In the genomic region with DNA sequence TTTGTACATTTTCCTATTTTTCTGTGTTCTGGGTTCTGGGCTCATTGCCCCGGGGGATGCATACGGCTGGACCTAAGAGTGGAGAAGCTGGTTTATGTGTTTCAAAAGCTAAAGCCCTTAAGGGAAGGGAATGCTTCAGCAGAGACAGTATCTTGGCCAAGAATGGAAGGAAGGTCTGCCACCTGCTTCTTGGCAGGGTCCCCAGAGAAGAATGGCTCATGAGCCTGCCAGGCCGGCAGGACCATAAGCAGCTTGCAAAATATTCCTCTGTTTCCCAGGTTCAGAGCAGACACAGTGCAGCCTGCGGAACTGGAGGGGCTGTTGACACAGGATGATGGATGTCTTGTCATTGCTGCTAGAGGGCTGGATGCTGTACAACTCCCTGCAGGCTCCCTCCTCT, we compare ENCODE assay signal across 14 cellular contexts. TPM values are rescaled to one million over a fixed set of nuclear protein-coding genes. Genes with fewer than 3 reads are reported as not detected.
DNase-seq lines count a peak whose midpoint lies in the region.
"Had no signal": no experiment of that assay in that cellular context is flagged by ENCODE, and none has a peak within 500 bp of the region (broad histone marks: within the 10 kb centered on the region; RNA-seq: fewer than 3 reads in every experiment).

No MANE protein-coding gene starts in this region.

- DNase-seq in DMS 273 treated with DMSO at 0.1 percent for 48 hours (lab: John Stamatoyannopoulos, UW) (peak; percentile 52), NCI-H1694 treated with DMSO at 0.1 percent for 48 hours (lab: John Stamatoyannopoulos, UW) (peak; percentile 60), cerebellar cortex (ENCODE audit: low spot score) (peak; percentile 97), occipital lobe (lab: John Stamatoyannopoulos, UW) (peak; percentile 16), A172 (ENCODE audit: low spot score) (no peak), NCI-H1048 (lab: John Stamatoyannopoulos, UW) (no peak), NCI-H345 (lab: John Stamatoyannopoulos, UW) (no peak)
- DNase-seq in activated CD8-positive, alpha-beta memory T cell treated with anti-CD3 and anti-CD28 coated beads, Interleukin-2, amount 50 U/mL, for 48 hours = no peak
- DNase-seq: activated CD4-positive, alpha-beta T cell treated with anti-CD3 and anti-CD28 coated beads, Interleukin-2, amount 10 ng/mL, durations not matched to agents 24 days and 14 days; effector memory CD8-positive, alpha-beta T cell; SJCRH30; stimulated activated CD4-positive, alpha-beta T cell treated with anti-CD3 and anti-CD28 coated beads, Interleukin-15, amount 100 ng/mL, for 24 hours had no signal

RNA-seq across cellular contexts. Expression of a gene that starts 7.8 kb away (rescaled TPM):
- 4.2 TPM for total RNA-seq in occipital lobe
- 35.9 and 46.9 TPM in 2 replicates for total RNA-seq in A172 (2014; rRNA removed; shearing (Covaris generic))

RNA-seq across cellular contexts. Expression of a gene that starts 23.7 kb away (rescaled TPM):
- total RNA-seq in occipital lobe = not detected
- total RNA-seq in A172 (2014; rRNA removed; shearing (Covaris generic)) = not detected in 2 replicates
- total RNA-seq: activated CD4-positive, alpha-beta T cell treated with anti-CD3 and anti-CD28 coated beads, Interleukin-2, amount 10 ng/mL, durations not matched to agents 24 days and 14 days; activated naive CD4-positive, alpha-beta T cell treated with anti-CD3 and anti-CD28 coated beads, Interleukin-2, amount 50 U/mL, for 72 hours; posterior vena cava; SJCRH30 had no signal

RNA-seq across cellular contexts. Expression of a gene that starts 26.9 kb away (rescaled TPM):
- total RNA-seq in occipital lobe = 49.8 TPM
- 18.6 and 30.2 TPM in 2 replicates for total RNA-seq in A172 (2014; rRNA removed; shearing (Covaris generic))

Comparison
In these comparisons a context has a peak if more than half of its experiments do, and no peak if none do; other contexts are left out.
1. DNase-seq: peak in DMS 273 treated with DMSO at 0.1 percent for 48 hours (single experiment), NCI-H1694 treated with DMSO at 0.1 percent for 48 hours (single experiment), cerebellar cortex (single experiment) and occipital lobe (single experiment); none in A172 (single experiment), activated CD8-positive, alpha-beta memory T cell treated with anti-CD3 and anti-CD28 coated beads, Interleukin-2, amount 50 U/mL, for 48 hours (single experiment), NCI-H1048 (single experiment) and NCI-H345 (single experiment).